ENCODE assay signal across 18 cellular contexts in genomic region chr20:25283221-25283951, GRCh38. TPM values are rescaled to one million over a fixed set of nuclear protein-coding genes. Genes with fewer than 3 reads are reported as not detected.
A peak's percentile ranks its signal among the peaks of the same experiment; 100 is the strongest.
DNase-seq lines count a peak whose midpoint lies in the region; ATAC-seq and TF ChIP-seq lines count a peak whose summit lies in the region.
"Had no signal": no experiment of that assay in that cellular context is flagged by ENCODE, and none has a peak within 500 bp of the region (broad histone marks: within the 10 kb centered on the region; RNA-seq: fewer than 3 reads in every experiment).

No MANE protein-coding gene starts in this region.

- POLR2A ChIA-PET in HEK293 (lab: Yijun Ruan, JAX) = no interaction called here

- TF ChIP-seq CTCF in HEK293 (tag by site-specific recombination; IDR thresholded peaks at IDR 0.05) (no peak), sigmoid colon (IDR thresholded peaks at IDR 0.05) (no peak)

- intact Hi-C loops in left ventricle myocardium superior (cut with micrococcal nuclease) = no loop called here
- intact Hi-C loops in sigmoid colon (cut with DNase I) = no loop called here

- CTCF ChIA-PET in HEK293 (lab: Yijun Ruan, JAX) = interaction anchor here (0.6 kb wide), 1 partner anchor 116 kb away, joined by 3 read pairs; no protein-coding TSS in a partner anchor

- H3K9me3 ChIP-seq in HEK293 (ENCODE audit: control insufficient read depth, insufficient read depth, low read depth, low read length) (no peaks in the 10 kb centered on the region), sigmoid colon (no peaks in the 10 kb centered on the region)
- no peaks in the 10 kb centered on the region for H3K9me3 ChIP-seq in effector memory CD4-positive, alpha-beta T cell (ENCODE audit: control insufficient read depth, low read length)
- H3K9me3 ChIP-seq: SK-N-SH, thoracic aorta had no signal

- H3K27me3 Mint-ChIP-seq in T-helper 2 cell treated with Interferon-gamma antibody and Interleukin-4, amounts not matched to agents 5 μg/mL and 100 μg/mL, for 36 hours (ENCODE audit: low read depth) = no peaks in the 10 kb centered on the region

- WGBS in sigmoid colon, 2 donors = 93 to 94% methylated on average over 24 of the region's 24 CpGs

- no peak for TF ChIP-seq EP300 in sigmoid colon (IDR thresholded peaks at IDR 0.05)

- no peak for DNase-seq in T-helper 2 cell treated with Interferon-gamma antibody and Interleukin-4, amounts not matched to agents 5 μg/mL and 100 μg/mL, for 36 hours (ENCODE audit: low spot score)
- peak; percentile 22 for DNase-seq in left ventricle myocardium superior
- DNase-seq in sigmoid colon = peak; percentile 60
- no peak for DNase-seq in effector memory CD4-positive, alpha-beta T cell
- no peak for DNase-seq in D341Med (ENCODE audit: low spot score)
- DNase-seq in NCI-H345 (lab: John Stamatoyannopoulos, UW) = no peak
- DNase-seq: amygdala; C1 segment of cervical spinal cord; KBM-7; midbrain; NCI-H1436; NCI-H446; nucleus accumbens; SK-N-SH; stimulated activated CD4-positive, alpha-beta T cell treated with anti-CD3 and anti-CD28 coated beads, Interleukin-12 subunit alpha, Interleukin-12 subunit beta, amount 100 ng/mL, for 4 hours had no signal

- H3K9me3 Mint-ChIP-seq in T-helper 2 cell treated with Interferon-gamma antibody and Interleukin-4, amounts not matched to agents 5 μg/mL and 100 μg/mL, for 36 hours = no peaks in the 10 kb centered on the region

- ATAC-seq in left ventricle myocardium superior (no peak), HG02571 (IDR thresholded peaks at IDR 0.05; ENCODE audit: unreplicated experiment) (no peak)

- H3K27ac ChIP-seq in HEK293 (ENCODE audit: extremely low read depth, low read depth, low read length) (no peak overlapping the region), sigmoid colon (peak overlapping the region in 1 of 4 donors; percentile 8)
- H3K27ac ChIP-seq in effector memory CD4-positive, alpha-beta T cell (ENCODE audit: insufficient read depth, low read length, poor library complexity, severe bottlenecking) = no peak overlapping the region
- H3K27ac ChIP-seq: thoracic aorta had no signal

- H3K36me3 ChIP-seq in HEK293 (ENCODE audit: control insufficient read depth in 2 of 2, insufficient read depth in 1 of 2, low read length in 2 of 2) (peaks cover 0 to 92% of the 10 kb centered on the region in 2 experiments; a peak in 2 of 3 replicates), sigmoid colon (peaks cover 69 to 100% (median 88%) of the 10 kb centered on the region in 4 donors)
- H3K36me3 ChIP-seq in effector memory CD4-positive, alpha-beta T cell (ENCODE audit: control insufficient read depth, insufficient read depth, low read length) = peaks cover 62% of the 10 kb centered on the region

- no peak for TF ChIP-seq POLR2A in sigmoid colon (IDR thresholded peaks at IDR 0.05)

- no peaks in the 10 kb centered on the region for H3K4me1 Mint-ChIP-seq in T-helper 2 cell treated with Interferon-gamma antibody and Interleukin-4, amounts not matched to agents 5 μg/mL and 100 μg/mL, for 36 hours (ENCODE audit: low read depth)

- H3K4me1 ChIP-seq in HEK293 (ENCODE audit: control insufficient read depth, insufficient read depth, low read length) (no peaks in the 10 kb centered on the region), sigmoid colon (peaks cover 0 to 13% (median 6%) of the 10 kb centered on the region in 4 donors)
- H3K4me1 ChIP-seq in effector memory CD4-positive, alpha-beta T cell (ENCODE audit: control insufficient read depth, insufficient read depth, low read length, poor library complexity, severe bottlenecking) = no peaks in the 10 kb centered on the region

- H3K27me3 ChIP-seq in sigmoid colon = no peaks in the 10 kb centered on the region
- no peaks in the 10 kb centered on the region for H3K27me3 ChIP-seq in effector memory CD4-positive, alpha-beta T cell (replicated peaks; ENCODE audit: control insufficient read depth, insufficient read depth, low read length, poor library complexity, severe bottlenecking)

- peaks cover 23% of the 10 kb centered on the region for H3K36me3 Mint-ChIP-seq in T-helper 2 cell treated with Interferon-gamma antibody and Interleukin-4, amounts not matched to agents 5 μg/mL and 100 μg/mL, for 36 hours (ENCODE audit: low read depth)

- H3K4me3 Mint-ChIP-seq in T-helper 2 cell treated with Interferon-gamma antibody and Interleukin-4, amounts not matched to agents 5 μg/mL and 100 μg/mL, for 36 hours = no peak overlapping the region

- H3K27ac Mint-ChIP-seq in T-helper 2 cell treated with Interferon-gamma antibody and Interleukin-4, amounts not matched to agents 5 μg/mL and 100 μg/mL, for 36 hours = peak overlapping the region; percentile 60

- H3K4me3 ChIP-seq in HEK293 (ENCODE audit: low read depth, low read length) (no peak overlapping the region), sigmoid colon (no peak overlapping the region)
- H3K4me3 ChIP-seq in effector memory CD4-positive, alpha-beta T cell (ENCODE audit: insufficient read depth, low read depth, low read length, poor library complexity, severe bottlenecking) = no peak overlapping the region
- H3K4me3 ChIP-seq: thoracic aorta had no signal

TF ChIP-seq in HEK293, 187 proteins besides CTCF, POLR2A, EP300 and RAD21:
- TF ChIP-seq ZBTB21 (tag by site-specific recombination; IDR thresholded peaks at IDR 0.05) (no peak), ZNF600 (tag by site-specific recombination; IDR thresholded peaks at IDR 0.05) (peak; percentile 41; the same call in 1 of the 2 replicates)

RNA-seq across cellular contexts. Expression of gene PYGB, which starts 35.5 kb away (rescaled TPM):
- total RNA-seq in left ventricle myocardium superior = 205 TPM
- 100 to 1,000 TPM; 147 to 317 (median 226) TPM for total RNA-seq in sigmoid colon
- polyA plus RNA-seq in sigmoid colon = 100 to 1,000 TPM in 2 of 3 donors, 10 to 100 TPM in 1; 45.6 to 198 (median 163) TPM

Comparison
In these comparisons a context has a peak if more than half of its experiments do, and no peak if none do; other contexts are left out.
1. DNase-seq: peak in left ventricle myocardium superior (single experiment) and sigmoid colon (single experiment); none in T-helper 2 cell treated with Interferon-gamma antibody and Interleukin-4, amounts not matched to agents 5 μg/mL and 100 μg/mL, for 36 hours (single experiment), effector memory CD4-positive, alpha-beta T cell (0 of 3), D341Med (single experiment) and NCI-H345 (single experiment).